Comparison of ENCODE assay signal across 8 cellular contexts in genomic region chr7:2553831-2554581, GRCh38. TPM values are rescaled to one million over a fixed set of nuclear protein-coding genes. Genes with fewer than 3 reads are reported as not detected.
DNase-seq lines count a peak whose midpoint lies in the region; ATAC-seq and TF ChIP-seq lines count a peak whose summit lies in the region.

No MANE protein-coding gene starts in this region.

- ATAC-seq in body of pancreas (no peak), HG02970 (IDR thresholded peaks at IDR 0.05; ENCODE audit: low FRiP score, unreplicated experiment) (no peak)

- DNase-seq in AG10803 (ENCODE audit: low read depth) (no peak), cardiac fibroblast (ENCODE audit: low read depth in 2 of 2) (no peak), myocyte (ENCODE audit: low read depth) (peak; percentile 65), HUDEP-2 (lab: John Stamatoyannopoulos, UW; ENCODE audit: unreplicated experiment in 76 of 76) (no peak), body of pancreas (no peak), pons (ENCODE audit: low spot score) (no peak)

- peaks cover 2 to 4% of the 10 kb centered on the region in 2 donors for H3K36me3 ChIP-seq in body of pancreas (replicated peaks in 1 of 2; ENCODE audit: insufficient read depth in 1 of 2, low read depth in 2 of 2)

- no peaks in the 10 kb centered on the region for H3K27me3 Mint-ChIP-seq in IgD-negative memory B cell

- H3K9me3 Mint-ChIP-seq in IgD-negative memory B cell = no peaks in the 10 kb centered on the region

- no peak for TF ChIP-seq POLR2A in body of pancreas (IDR thresholded peaks at IDR 0.05)

- H3K27ac ChIP-seq in body of pancreas = no peak overlapping the region

- peak overlapping the region; percentile 86 to 95 (median 93) for H3K4me3 Mint-ChIP-seq in IgD-negative memory B cell

- intact Hi-C loops in body of pancreas (cut with DNase I) = no loop called here

- 67 to 74% methylated on average over 16 of the region's 16 CpGs for WGBS in body of pancreas, 2 donors

- no peaks in the 10 kb centered on the region for H3K27me3 ChIP-seq in body of pancreas

- H3K4me1 ChIP-seq in body of pancreas = peaks cover 32% of the 10 kb centered on the region

- no peaks in the 10 kb centered on the region for H3K36me3 Mint-ChIP-seq in IgD-negative memory B cell

- peak overlapping the region in 1 of 3 donors; percentile 96 for H3K27ac Mint-ChIP-seq in IgD-negative memory B cell

- no peaks in the 10 kb centered on the region for H3K9me3 ChIP-seq in body of pancreas

- peaks cover 28 to 37% (median 29%) of the 10 kb centered on the region in 3 donors for H3K4me1 Mint-ChIP-seq in IgD-negative memory B cell

- H3K4me3 ChIP-seq in AG10803 (ENCODE audit: low read length) (peak overlapping the region; percentile 85), cardiac fibroblast (replicated peaks in 1 of 2; ENCODE audit: low read depth in 2 of 2, low read length in 2 of 2) (peak overlapping the region; percentile 72 to 75), body of pancreas (no peak overlapping the region)

- TF ChIP-seq CTCF in AG10803 (conservative IDR thresholded peaks at IDR 0.05; ENCODE audit: low read length) (no peak), cardiac fibroblast (IDR thresholded peaks at IDR 0.05; ENCODE audit: low read depth, low read length) (no peak), body of pancreas (IDR thresholded peaks at IDR 0.05) (no peak)

RNA-seq across cellular contexts. Expression of gene BRAT1, which starts 1.3 kb away (rescaled TPM):
- 39.4 TPM for polyA plus RNA-seq in IgD-negative memory B cell
- 43.1 and 54.9 TPM in 2 replicates for total RNA-seq in myocyte
- polyA plus RNA-seq in myocyte (2012) = 28.3 TPM
- 10 to 100 TPM; 36.6 to 46.8 TPM for total RNA-seq in body of pancreas

RNA-seq across cellular contexts. Expression of gene IQCE, which starts 4.8 kb away (rescaled TPM):
- 2.3 TPM for polyA plus RNA-seq in IgD-negative memory B cell
- 12.1 and 13.6 TPM in 2 replicates for total RNA-seq in myocyte
- 17.6 TPM for polyA plus RNA-seq in myocyte (2012)
- total RNA-seq in body of pancreas = 10 to 100 TPM in 1 of 2 donors, 1 to 10 TPM in 1; 7.8 to 73.2 TPM

RNA-seq across cellular contexts. Expression of gene LFNG, which starts 34.4 kb away (rescaled TPM):
- polyA plus RNA-seq in IgD-negative memory B cell = 1.7 TPM
- 6.8 and 10.8 TPM in 2 replicates for total RNA-seq in myocyte
- 68.6 TPM for polyA plus RNA-seq in myocyte (2012)
- 100 to 1,000 TPM in 1 of 2 donors, 10 to 100 TPM in 1; 47.8 to 142 TPM for total RNA-seq in body of pancreas

Comparison
In these comparisons a context has a peak if more than half of its experiments do, and no peak if none do; other contexts are left out.
1. H3K4me3 ChIP-seq: peak in AG10803 (single experiment) and cardiac fibroblast (2 of 2); none in body of pancreas (0 of 2).